13 cellular contexts compared by ENCODE assay signal in the genomic region with DNA sequence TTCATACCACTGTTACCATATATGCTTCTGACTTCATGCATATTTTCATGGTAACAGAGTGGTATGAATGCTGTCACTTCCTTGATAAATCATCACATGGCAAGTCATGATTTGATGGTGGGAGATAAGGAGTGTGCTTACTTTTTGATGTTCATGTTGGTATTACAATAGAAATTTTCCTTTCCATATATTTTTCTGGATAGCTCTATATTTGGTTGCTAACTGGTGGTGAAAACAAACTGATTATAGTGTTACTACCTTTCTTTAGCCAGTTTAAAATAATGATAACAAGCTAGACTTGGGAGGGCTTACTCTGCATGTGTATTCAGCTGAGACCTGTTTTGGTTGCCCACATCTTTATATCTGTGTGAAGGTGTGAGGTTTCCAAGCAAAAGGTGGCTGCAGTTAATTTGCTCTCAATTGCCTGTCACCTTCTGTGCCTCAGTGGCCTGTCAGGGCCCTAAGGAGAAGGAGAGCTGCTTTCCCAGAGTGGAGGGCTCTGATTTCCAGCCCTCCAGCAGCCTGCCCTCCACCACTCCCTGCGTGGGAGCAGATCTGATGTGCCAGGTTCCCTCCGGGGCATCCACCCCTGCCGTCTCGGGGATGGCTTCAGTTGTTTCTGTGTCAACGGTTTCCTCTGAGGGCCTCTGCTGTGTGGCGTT.
DNase-seq lines count a peak whose midpoint lies in the region; ATAC-seq, FAIRE-seq and TF ChIP-seq lines count a peak whose summit lies in the region.
"Had no signal": no experiment of that assay in that cellular context is flagged by ENCODE, and none has a peak within 500 bp of the region (broad histone marks: within the 10 kb centered on the region; RNA-seq: fewer than 3 reads in every experiment).

No MANE protein-coding gene starts in this region.

- RAD21 ChIA-PET in GM12878 (lab: Charles Lee; ENCODE audit: unreplicated experiment) = interaction anchor here (1.1 to 5.7 kb wide), 8 partner anchors 9 to 110 kb away, joined by 3 to 45 read pairs (median 6); a partner anchor contains a TSS

- H3K4me3 Mint-ChIP-seq in activated naive CD4-positive, alpha-beta T cell treated with anti-CD3 and anti-CD28 coated beads, Interleukin-2, amount 10 ng/mL, durations not matched to agents 7 days and 5 days = no peak overlapping the region
- H3K4me3 Mint-ChIP-seq in activated naive CD4-positive, alpha-beta T cell treated with anti-CD3 and anti-CD28 coated beads for 36 hours = no peak overlapping the region
- peak overlapping the region; percentile 38 for H3K4me3 Mint-ChIP-seq in type B pancreatic cell

- no peak for TF ChIP-seq POLR2A in GM12878 (IDR thresholded peaks at IDR 0.05; ENCODE audit: low read depth, low read length)

- H3K36me3 Mint-ChIP-seq in activated naive CD4-positive, alpha-beta T cell treated with anti-CD3 and anti-CD28 coated beads, Interleukin-2, amount 10 ng/mL, durations not matched to agents 7 days and 5 days = no peaks in the 10 kb centered on the region
- H3K36me3 Mint-ChIP-seq in activated naive CD4-positive, alpha-beta T cell treated with anti-CD3 and anti-CD28 coated beads for 36 hours (ENCODE audit: low read depth) = no peaks in the 10 kb centered on the region
- H3K36me3 Mint-ChIP-seq in type B pancreatic cell = no peaks in the 10 kb centered on the region

- peaks cover 14% of the 10 kb centered on the region for H3K4me1 ChIP-seq in GM12878 (ENCODE audit: control insufficient read depth, insufficient read depth, low read length)
- H3K4me1 ChIP-seq in mucosa of descending colon (ENCODE audit: low read depth) = no peaks in the 10 kb centered on the region
- H3K4me1 ChIP-seq in OCI-LY7 (ENCODE audit: insufficient read depth, low read length, poor library complexity, severe bottlenecking) = no peaks in the 10 kb centered on the region
- H3K4me1 ChIP-seq: prostate gland had no signal

- H3K9me3 ChIP-seq in GM12878 (replicated peaks; ENCODE audit: control insufficient read depth, insufficient read depth, low read length) (no peaks in the 10 kb centered on the region; the same call in 2 of the 3 replicates), mucosa of descending colon (no peaks in the 10 kb centered on the region), OCI-LY7 (ENCODE audit: low read length) (no peaks in the 10 kb centered on the region)
- H3K9me3 ChIP-seq: prostate gland had no signal

- TF ChIP-seq EP300 in GM12878 (IDR thresholded peaks at IDR 0.05; ENCODE audit: borderline replicate concordance in 1 of 2, control insufficient read depth in 1 of 2, low read depth in 2 of 2, low read length in 2 of 2) = no peak

- H3K27me3 ChIP-seq in GM12878 (replicated peaks in 1 of 2; ENCODE audit: control insufficient read depth in 2 of 2, insufficient read depth in 2 of 2, low read length in 1 of 2) = no peaks in the 10 kb centered on the region

- H3K4me1 Mint-ChIP-seq in activated naive CD4-positive, alpha-beta T cell treated with anti-CD3 and anti-CD28 coated beads, Interleukin-2, amount 10 ng/mL, durations not matched to agents 7 days and 5 days = peaks cover 27% of the 10 kb centered on the region
- peaks cover 13% of the 10 kb centered on the region for H3K4me1 Mint-ChIP-seq in activated naive CD4-positive, alpha-beta T cell treated with anti-CD3 and anti-CD28 coated beads for 36 hours (ENCODE audit: low read depth)
- H3K4me1 Mint-ChIP-seq in type B pancreatic cell (ENCODE audit: unreplicated experiment) = peaks cover 43% of the 10 kb centered on the region

- H4K20me1 ChIP-seq in GM12878 (ENCODE audit: control insufficient read depth, insufficient read depth) = no peaks in the 10 kb centered on the region
- H4K20me1 ChIP-seq in OCI-LY7 (ENCODE audit: insufficient read depth, low read length) = no peaks in the 10 kb centered on the region

- POLR2A ChIA-PET in GM12878 (lab: Charles Lee) = interaction anchor here (0.7 to 2.8 kb wide), 6 partner anchors 16 to 110 kb away, joined by 3 to 22 read pairs (median 4); a partner anchor contains a TSS
- POLR2A ChIA-PET in OCI-LY7 (lab: Charles Lee) = interaction anchor here (0.8 to 1.6 kb wide), 3 partner anchors 9 to 45 kb away, joined by 4 to 5 read pairs (median 5); no protein-coding TSS in a partner anchor

- no peak for FAIRE-seq in GM12878 (lab: Jason Lieb, UNC)

- ATAC-seq in GM12878 (no peak), mucosa of descending colon (peak; percentile 38)
- ATAC-seq: left colon had no signal

- H3K4me2 ChIP-seq in GM12878 (ENCODE audit: control insufficient read depth, insufficient read depth) = peak overlapping the region; percentile 49; the same call in 1 of the 2 replicates
- no peak overlapping the region for H3K4me2 ChIP-seq in OCI-LY7 (ENCODE audit: low read length)

- H3K27ac Mint-ChIP-seq in activated naive CD4-positive, alpha-beta T cell treated with anti-CD3 and anti-CD28 coated beads, Interleukin-2, amount 10 ng/mL, durations not matched to agents 7 days and 5 days = peak overlapping the region; percentile 39
- no peak overlapping the region for H3K27ac Mint-ChIP-seq in activated naive CD4-positive, alpha-beta T cell treated with anti-CD3 and anti-CD28 coated beads for 36 hours
- peak overlapping the region; percentile 80 for H3K27ac Mint-ChIP-seq in type B pancreatic cell

- no peak overlapping the region for H3K9ac ChIP-seq in GM12878 (ENCODE audit: control insufficient read depth, insufficient read depth, low read length)

- in situ Hi-C loops in GM12878 (cut with MboI) = no loop called here

- H3K79me2 ChIP-seq in GM12878 (ENCODE audit: control insufficient read depth, insufficient read depth, low read length) (no peaks in the 10 kb centered on the region), OCI-LY7 (ENCODE audit: insufficient read depth, low read depth, low read length) (no peaks in the 10 kb centered on the region)

- DNase-seq in activated naive CD4-positive, alpha-beta T cell treated with anti-CD3 and anti-CD28 coated beads, Interleukin-2, amount 10 ng/mL, durations not matched to agents 7 days and 5 days = no peak
- no peak for DNase-seq in activated naive CD4-positive, alpha-beta T cell treated with anti-CD3 and anti-CD28 coated beads for 36 hours
- no peak for DNase-seq in GM12878 (ENCODE audit: low read depth, low spot score)
- no peak for DNase-seq in mucosa of descending colon
- DNase-seq in type B pancreatic cell (ENCODE audit: extremely low spot score, unreplicated experiment) = no peak
- no peak for DNase-seq in NCI-H2196 (lab: John Stamatoyannopoulos, UW; ENCODE audit: unreplicated experiment)
- no peak for DNase-seq in activated CD4-positive, CD25-positive, alpha-beta regulatory T cell (lab: John Stamatoyannopoulos, UW)
- DNase-seq in OCI-LY7 (ENCODE audit: low spot score) = no peak
- DNase-seq: H7, KG1, left colon, NCI-H2171 treated with DMSO at 0.1 percent for 48 hours had no signal

- no peak overlapping the region for H3K4me3 ChIP-seq in GM12878
- no peak overlapping the region for H3K4me3 ChIP-seq in mucosa of descending colon
- no peak overlapping the region for H3K4me3 ChIP-seq in OCI-LY7 (ENCODE audit: low read depth, low read length, poor library complexity, severe bottlenecking)
- H3K4me3 ChIP-seq: prostate gland had no signal

- SMC1A ChIA-PET in GM12878 (lab: Charles Lee; ENCODE audit: uncharacterized antibody, unreplicated experiment) = interaction anchor here (0.5 to 11.6 kb wide), 10 partner anchors 10 to 192 kb away, joined by 3 to 188 read pairs (median 4); no protein-coding TSS in a partner anchor

- BruUV-seq in GM12878 (replicated peaks; lab: Mats Ljungman, UMichigan) (no TSS peak), OCI-LY7 (replicated peaks; lab: Mats Ljungman, UMichigan) (no TSS peak)

- TF ChIP-seq RAD21 in GM12878 (IDR thresholded peaks at IDR 0.05; ENCODE audit: insufficient read depth, low read depth, low read length) = no peak

- 93% methylated on average over 6 of the region's 6 CpGs for WGBS in GM12878 (ENCODE audit: insufficient coverage, insufficient replicate concordance, low lambda C conversion rate, missing lambda C conversion rate)

- H3K36me3 ChIP-seq in GM12878 (ENCODE audit: control insufficient read depth in 2 of 2, insufficient read depth in 2 of 2, low read length in 1 of 2) = no peaks in the 10 kb centered on the region
- no peaks in the 10 kb centered on the region for H3K36me3 ChIP-seq in mucosa of descending colon (ENCODE audit: low read depth)
- H3K36me3 ChIP-seq in OCI-LY7 (ENCODE audit: insufficient read depth, low read length) = no peaks in the 10 kb centered on the region
- H3K36me3 ChIP-seq: prostate gland had no signal

- H3K27me3 Mint-ChIP-seq in activated naive CD4-positive, alpha-beta T cell treated with anti-CD3 and anti-CD28 coated beads, Interleukin-2, amount 10 ng/mL, durations not matched to agents 7 days and 5 days = peaks cover 3% of the 10 kb centered on the region
- no peaks in the 10 kb centered on the region for H3K27me3 Mint-ChIP-seq in activated naive CD4-positive, alpha-beta T cell treated with anti-CD3 and anti-CD28 coated beads for 36 hours (ENCODE audit: low read depth)
- H3K27me3 Mint-ChIP-seq in type B pancreatic cell = no peaks in the 10 kb centered on the region

- CTCF ChIA-PET in activated naive CD4-positive, alpha-beta T cell treated with anti-CD3 and anti-CD28 coated beads, Interleukin-2, amount 10 ng/mL, durations not matched to agents 7 days and 5 days (lab: Charles Lee) = interaction anchor here (0.9 to 1.3 kb wide), 4 partner anchors 9 to 86 kb away, joined by 3 to 4 read pairs (median 3); no protein-coding TSS in a partner anchor
- CTCF ChIA-PET in activated naive CD4-positive, alpha-beta T cell treated with anti-CD3 and anti-CD28 coated beads for 36 hours (lab: Charles Lee) = interaction anchor here (0.6 to 1.2 kb wide), 3 partner anchors 16 to 1575 kb away, joined by 3 to 4 read pairs (median 3); no protein-coding TSS in a partner anchor
- CTCF ChIA-PET in GM12878 (lab: Yijun Ruan, JAX) (interaction anchor here (1.3 to 2.4 kb wide), 4 partner anchors 9 to 110 kb away, joined by 3 to 12 read pairs (median 5); no protein-coding TSS in a partner anchor), OCI-LY7 (lab: Charles Lee; ENCODE audit: unreplicated experiment) (interaction anchor here (0.5 kb wide), 1 partner anchor 40 kb away, joined by 3 read pairs; no protein-coding TSS in a partner anchor)

- H3K27ac ChIP-seq in GM12878 (ENCODE audit: control insufficient read depth, insufficient read depth) = no peak overlapping the region
- H3K27ac ChIP-seq in OCI-LY7 (ENCODE audit: low read depth, low read length, poor library complexity, severe bottlenecking) = no peak overlapping the region
- H3K27ac ChIP-seq: prostate gland had no signal

- no peaks in the 10 kb centered on the region for H3K9me3 Mint-ChIP-seq in activated naive CD4-positive, alpha-beta T cell treated with anti-CD3 and anti-CD28 coated beads, Interleukin-2, amount 10 ng/mL, durations not matched to agents 7 days and 5 days
- H3K9me3 Mint-ChIP-seq in activated naive CD4-positive, alpha-beta T cell treated with anti-CD3 and anti-CD28 coated beads for 36 hours = no peaks in the 10 kb centered on the region
- H3K9me3 Mint-ChIP-seq in type B pancreatic cell = no peaks in the 10 kb centered on the region

- TF ChIP-seq CTCF in GM12878 (IDR thresholded peaks at IDR 0.05 in 2 of 3, conservative IDR thresholded peaks at IDR 0.05 in 1 of 3; ENCODE audit: control insufficient read depth in 2 of 3, extremely low read depth in 1 of 3, insufficient read depth in 1 of 3, low read depth in 3 of 3, low read length in 3 of 3) (no peak), mucosa of descending colon (IDR thresholded peaks at IDR 0.05) (no peak), type B pancreatic cell (conservative IDR thresholded peaks at IDR 0.05) (no peak), OCI-LY7 (conservative IDR thresholded peaks at IDR 0.05; ENCODE audit: low read length) (no peak)

- H3K9me2 ChIP-seq in OCI-LY7 (ENCODE audit: insufficient read depth, low read length) = no peaks in the 10 kb centered on the region

- peak overlapping the region; percentile 67 for H2AFZ ChIP-seq in GM12878 (ENCODE audit: control insufficient read depth, low read depth, low read length)
- no peak overlapping the region for H2AFZ ChIP-seq in OCI-LY7 (ENCODE audit: low read length)

- intact Hi-C loops in activated naive CD4-positive, alpha-beta T cell treated with anti-CD3 and anti-CD28 coated beads for 36 hours (cut with micrococcal nuclease) = no loop called here
- intact Hi-C loops in GM12878 (cut with micrococcal nuclease; ENCODE audit: unreplicated experiment) (no loop called here), mucosa of descending colon (cut with DNase I, micrococcal nuclease) (no loop called here), OCI-LY7 (cut with micrococcal nuclease; ENCODE audit: unreplicated experiment) (no loop called here)
